ENCODE assay signal across 20 cellular contexts in the genomic region with DNA sequence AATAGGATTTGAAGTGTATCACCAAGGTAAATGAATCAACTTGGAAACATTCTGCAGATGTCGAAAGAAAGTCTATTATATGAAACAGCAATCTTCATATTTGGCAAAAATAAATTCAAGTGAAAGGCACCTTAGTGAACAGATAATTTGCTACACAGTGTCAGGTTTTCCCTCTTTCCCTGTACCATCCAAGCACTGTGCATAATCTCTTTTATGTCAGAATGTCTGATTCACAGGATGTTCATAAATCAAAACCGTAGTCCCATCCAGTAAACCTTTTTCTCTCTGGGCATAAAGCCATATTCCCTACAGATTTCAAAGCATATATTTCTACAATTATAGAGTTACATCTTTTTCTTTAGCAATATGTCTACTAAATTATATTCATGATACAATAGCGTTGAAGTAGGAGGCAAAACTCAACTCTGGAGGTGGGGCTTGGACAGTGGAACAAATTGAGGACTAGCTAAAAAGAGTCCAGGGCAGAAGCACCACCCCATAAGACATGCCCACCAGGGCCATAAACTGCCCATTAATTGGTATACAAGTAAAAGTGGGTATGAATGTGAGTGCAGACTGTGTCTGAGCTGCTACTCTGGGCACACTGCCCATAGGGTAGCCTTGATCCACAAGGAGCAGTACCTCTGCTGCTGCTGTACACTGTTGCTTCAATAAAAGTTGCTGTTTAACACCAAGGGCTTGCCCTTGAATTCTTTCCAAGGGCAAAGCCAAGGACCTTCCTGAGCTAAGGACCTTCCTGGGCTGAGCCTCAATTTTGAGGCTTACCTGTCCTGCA.
"Had no signal": no experiment of that assay in that cellular context is flagged by ENCODE, and none has a peak within 500 bp of the region (broad histone marks: within the 10 kb centered on the region; RNA-seq: fewer than 3 reads in every experiment).

No MANE protein-coding gene starts in this region.

- H3K36me3 ChIP-seq: SJCRH30 had no signal

- H3K4me2 ChIP-seq: KMS-11 had no signal

- H3K4me3 ChIP-seq: K562, SJCRH30 had no signal

- H3K4me1 ChIP-seq: SJCRH30 had no signal

- ATAC-seq: K562, Panc1, Right ventricle myocardium inferior had no signal

- H3K9me3 ChIP-seq: SJCRH30 had no signal

- H3K27ac ChIP-seq: HL-60, KMS-11, SJCRH30 had no signal

- H3K9ac ChIP-seq: KMS-11 had no signal

- H3K27me3 ChIP-seq: SJCRH30 had no signal

- DNase-seq: Kasumi-1, MM.1S, NCI-H1105, NCI-H1436 treated with DMSO at 0.1 percent for 48 hours, NCI-H1694, NCI-H187 treated with DMSO at 0.1 percent for 48 hours, NCI-H2029 treated with DMSO at 0.1 percent for 48 hours, NCI-H2171 treated with DMSO at 0.1 percent for 48 hours, NCI-H345, NCI-H446 treated with DMSO at 0.1 percent for 48 hours, NCI-H510A treated with DMSO at 0.1 percent for 48 hours, NCI-H774, SHP77 treated with DMSO at 0.1 percent for 48 hours, SJCRH30, SW 1271 had no signal
